Comparison of ENCODE assay signal across 3 cellular contexts in the genomic region with DNA sequence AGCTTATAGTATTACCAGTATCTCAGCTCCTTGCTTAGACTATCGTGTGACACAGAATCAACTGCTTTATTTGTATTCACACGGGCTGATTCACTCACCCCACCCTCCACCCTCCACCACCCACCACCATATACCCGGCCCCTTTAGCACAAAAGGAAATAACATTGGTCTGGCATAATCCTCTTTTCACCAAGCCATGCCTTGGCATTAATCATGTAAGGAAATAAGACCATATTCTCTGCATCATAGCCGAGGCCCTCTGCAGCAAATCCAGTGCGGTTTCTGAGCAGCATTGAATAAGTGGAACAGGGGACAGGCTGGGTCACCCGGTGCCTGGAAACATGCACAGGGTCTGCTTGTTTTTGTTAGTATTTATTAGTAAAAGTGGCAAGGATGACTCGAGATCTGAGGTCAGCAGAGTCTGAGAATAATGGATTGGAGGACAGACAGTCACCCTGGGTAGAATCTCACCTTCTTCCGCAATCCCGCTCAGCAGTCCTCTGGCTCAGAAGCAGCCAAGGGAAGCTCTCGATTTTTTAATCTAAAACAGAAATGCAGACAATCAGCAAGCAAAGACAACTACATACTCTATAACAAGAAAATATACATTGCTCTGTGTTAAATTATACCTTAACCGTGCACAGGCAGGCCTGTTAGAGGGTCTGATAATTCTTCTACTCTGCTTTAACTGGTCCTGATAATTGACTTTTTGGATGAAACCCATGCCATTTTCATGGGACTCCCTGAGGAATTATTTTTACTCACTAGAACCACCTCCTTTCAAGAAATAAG.
TF ChIP-seq lines count a peak whose summit lies in the region.

No MANE protein-coding gene starts in this region.

TF ChIP-seq in SK-N-SH treated with all-trans-retinoic acid at 6 μM for 48 hours, 23 proteins besides CTCF, POLR2A, EP300 and RAD21:
- TF ChIP-seq ZFP3 (CRISPR knock-in tag; IDR thresholded peaks at IDR 0.05) (no peak), OSR1 (CRISPR knock-in tag; IDR thresholded peaks at IDR 0.05) (no peak), ZNF70 (CRISPR knock-in tag; IDR thresholded peaks at IDR 0.05) (no peak), BACH2 (CRISPR knock-in tag; IDR thresholded peaks at IDR 0.05; ENCODE audit: borderline replicate concordance) (no peak)
- TF ChIP-seq, protein P1, sequence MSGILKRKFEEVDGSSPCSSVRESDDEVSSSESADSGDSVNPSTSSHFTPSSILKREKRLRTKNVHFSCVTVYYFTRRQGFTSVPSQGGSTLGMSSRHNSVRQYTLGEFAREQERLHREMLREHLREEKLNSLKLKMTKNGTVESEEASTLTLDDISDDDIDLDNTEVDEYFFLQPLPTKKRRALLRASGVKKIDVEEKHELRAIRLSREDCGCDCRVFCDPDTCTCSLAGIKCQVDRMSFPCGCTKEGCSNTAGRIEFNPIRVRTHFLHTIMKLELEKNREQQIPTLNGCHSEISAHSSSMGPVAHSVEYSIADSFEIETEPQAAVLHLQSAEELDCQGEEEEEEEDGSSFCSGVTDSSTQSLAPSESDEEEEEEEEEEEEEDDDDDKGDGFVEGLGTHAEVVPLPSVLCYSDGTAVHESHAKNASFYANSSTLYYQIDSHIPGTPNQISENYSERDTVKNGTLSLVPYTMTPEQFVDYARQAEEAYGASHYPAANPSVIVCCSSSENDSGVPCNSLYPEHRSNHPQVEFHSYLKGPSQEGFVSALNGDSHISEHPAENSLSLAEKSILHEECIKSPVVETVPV (CRISPR knock-in tag; IDR thresholded peaks at IDR 0.05), result no peak
TF ChIP-seq in SK-N-SH treated with all-trans-retinoic acid at 6 μM for 48 hours: peak in this region for 0.

TF ChIP-seq in SK-N-SH, 30 proteins besides CTCF, POLR2A, EP300 and RAD21:
- no peak for TF ChIP-seq TAF1 (IDR thresholded peaks at IDR 0.05; ENCODE audit: borderline replicate concordance, low read depth, low read length)
- no peak for TF ChIP-seq POLR2AphosphoS5 (IDR thresholded peaks at IDR 0.05; ENCODE audit: low read depth, low read length)
- no peak for TF ChIP-seq TEAD4 (IDR thresholded peaks at IDR 0.05; ENCODE audit: borderline replicate concordance, insufficient read depth)
- TF ChIP-seq, protein P2, sequence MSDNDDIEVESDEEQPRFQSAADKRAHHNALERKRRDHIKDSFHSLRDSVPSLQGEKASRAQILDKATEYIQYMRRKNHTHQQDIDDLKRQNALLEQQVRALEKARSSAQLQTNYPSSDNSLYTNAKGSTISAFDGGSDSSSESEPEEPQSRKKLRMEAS (IDR thresholded peaks at IDR 0.05; ENCODE audit: low read depth), result no peak
- no peak for TF ChIP-seq RCOR1 (IDR thresholded peaks at IDR 0.05; ENCODE audit: low read length)
- no peak for TF ChIP-seq GATA2 (CRISPR knock-in tag; IDR thresholded peaks at IDR 0.05)
- TF ChIP-seq, protein P3, sequence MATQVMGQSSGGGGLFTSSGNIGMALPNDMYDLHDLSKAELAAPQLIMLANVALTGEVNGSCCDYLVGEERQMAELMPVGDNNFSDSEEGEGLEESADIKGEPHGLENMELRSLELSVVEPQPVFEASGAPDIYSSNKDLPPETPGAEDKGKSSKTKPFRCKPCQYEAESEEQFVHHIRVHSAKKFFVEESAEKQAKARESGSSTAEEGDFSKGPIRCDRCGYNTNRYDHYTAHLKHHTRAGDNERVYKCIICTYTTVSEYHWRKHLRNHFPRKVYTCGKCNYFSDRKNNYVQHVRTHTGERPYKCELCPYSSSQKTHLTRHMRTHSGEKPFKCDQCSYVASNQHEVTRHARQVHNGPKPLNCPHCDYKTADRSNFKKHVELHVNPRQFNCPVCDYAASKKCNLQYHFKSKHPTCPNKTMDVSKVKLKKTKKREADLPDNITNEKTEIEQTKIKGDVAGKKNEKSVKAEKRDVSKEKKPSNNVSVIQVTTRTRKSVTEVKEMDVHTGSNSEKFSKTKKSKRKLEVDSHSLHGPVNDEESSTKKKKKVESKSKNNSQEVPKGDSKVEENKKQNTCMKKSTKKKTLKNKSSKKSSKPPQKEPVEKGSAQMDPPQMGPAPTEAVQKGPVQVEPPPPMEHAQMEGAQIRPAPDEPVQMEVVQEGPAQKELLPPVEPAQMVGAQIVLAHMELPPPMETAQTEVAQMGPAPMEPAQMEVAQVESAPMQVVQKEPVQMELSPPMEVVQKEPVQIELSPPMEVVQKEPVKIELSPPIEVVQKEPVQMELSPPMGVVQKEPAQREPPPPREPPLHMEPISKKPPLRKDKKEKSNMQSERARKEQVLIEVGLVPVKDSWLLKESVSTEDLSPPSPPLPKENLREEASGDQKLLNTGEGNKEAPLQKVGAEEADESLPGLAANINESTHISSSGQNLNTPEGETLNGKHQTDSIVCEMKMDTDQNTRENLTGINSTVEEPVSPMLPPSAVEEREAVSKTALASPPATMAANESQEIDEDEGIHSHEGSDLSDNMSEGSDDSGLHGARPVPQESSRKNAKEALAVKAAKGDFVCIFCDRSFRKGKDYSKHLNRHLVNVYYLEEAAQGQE (IDR thresholded peaks at IDR 0.05; ENCODE audit: low read depth, low read length), result no peak
- no peak for TF ChIP-seq EZH2phosphoT487 (IDR thresholded peaks at IDR 0.05; ENCODE audit: borderline replicate concordance, low read depth)
- no peak for TF ChIP-seq FOXM1 (IDR thresholded peaks at IDR 0.05; ENCODE audit: low read depth)
- TF ChIP-seq MXI1 (IDR thresholded peaks at IDR 0.05; ENCODE audit: low read depth, low read length), result no peak
- no peak for TF ChIP-seq NFIC (IDR thresholded peaks at IDR 0.05; ENCODE audit: borderline replicate concordance)
- TF ChIP-seq GABPA (IDR thresholded peaks at IDR 0.05; ENCODE audit: low read depth), result no peak
- TF ChIP-seq, protein P4, sequence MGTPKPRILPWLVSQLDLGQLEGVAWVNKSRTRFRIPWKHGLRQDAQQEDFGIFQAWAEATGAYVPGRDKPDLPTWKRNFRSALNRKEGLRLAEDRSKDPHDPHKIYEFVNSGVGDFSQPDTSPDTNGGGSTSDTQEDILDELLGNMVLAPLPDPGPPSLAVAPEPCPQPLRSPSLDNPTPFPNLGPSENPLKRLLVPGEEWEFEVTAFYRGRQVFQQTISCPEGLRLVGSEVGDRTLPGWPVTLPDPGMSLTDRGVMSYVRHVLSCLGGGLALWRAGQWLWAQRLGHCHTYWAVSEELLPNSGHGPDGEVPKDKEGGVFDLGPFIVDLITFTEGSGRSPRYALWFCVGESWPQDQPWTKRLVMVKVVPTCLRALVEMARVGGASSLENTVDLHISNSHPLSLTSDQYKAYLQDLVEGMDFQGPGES (IDR thresholded peaks at IDR 0.05; ENCODE audit: low read depth, low read length), result no peak
- TF ChIP-seq ELF1 (IDR thresholded peaks at IDR 0.05), result no peak

TF ChIP-seq in K562, 482 proteins besides CTCF, POLR2A, EP300 and RAD21:
- no peak for TF ChIP-seq NFIC (IDR thresholded peaks at IDR 0.05)
- no peak for TF ChIP-seq SMARCA4 (IDR thresholded peaks at IDR 0.05)
- no peak for TF ChIP-seq CBX2 (IDR thresholded peaks at IDR 0.05; ENCODE audit: insufficient read depth, low read length, poor library complexity, severe bottlenecking)
- no peak for TF ChIP-seq MEF2A (IDR thresholded peaks at IDR 0.05; ENCODE audit: control insufficient read depth, low read depth, low read length)
- no peak for TF ChIP-seq KDM1A (IDR thresholded peaks at IDR 0.05)
- TF ChIP-seq ZNF780A (CRISPR knock-in tag; IDR thresholded peaks at IDR 0.05), result no peak
- no peak for TF ChIP-seq CBX3 (IDR thresholded peaks at IDR 0.05; ENCODE audit: borderline replicate concordance in 1 of 2, low read length in 2 of 2)
- TF ChIP-seq, protein P5, sequence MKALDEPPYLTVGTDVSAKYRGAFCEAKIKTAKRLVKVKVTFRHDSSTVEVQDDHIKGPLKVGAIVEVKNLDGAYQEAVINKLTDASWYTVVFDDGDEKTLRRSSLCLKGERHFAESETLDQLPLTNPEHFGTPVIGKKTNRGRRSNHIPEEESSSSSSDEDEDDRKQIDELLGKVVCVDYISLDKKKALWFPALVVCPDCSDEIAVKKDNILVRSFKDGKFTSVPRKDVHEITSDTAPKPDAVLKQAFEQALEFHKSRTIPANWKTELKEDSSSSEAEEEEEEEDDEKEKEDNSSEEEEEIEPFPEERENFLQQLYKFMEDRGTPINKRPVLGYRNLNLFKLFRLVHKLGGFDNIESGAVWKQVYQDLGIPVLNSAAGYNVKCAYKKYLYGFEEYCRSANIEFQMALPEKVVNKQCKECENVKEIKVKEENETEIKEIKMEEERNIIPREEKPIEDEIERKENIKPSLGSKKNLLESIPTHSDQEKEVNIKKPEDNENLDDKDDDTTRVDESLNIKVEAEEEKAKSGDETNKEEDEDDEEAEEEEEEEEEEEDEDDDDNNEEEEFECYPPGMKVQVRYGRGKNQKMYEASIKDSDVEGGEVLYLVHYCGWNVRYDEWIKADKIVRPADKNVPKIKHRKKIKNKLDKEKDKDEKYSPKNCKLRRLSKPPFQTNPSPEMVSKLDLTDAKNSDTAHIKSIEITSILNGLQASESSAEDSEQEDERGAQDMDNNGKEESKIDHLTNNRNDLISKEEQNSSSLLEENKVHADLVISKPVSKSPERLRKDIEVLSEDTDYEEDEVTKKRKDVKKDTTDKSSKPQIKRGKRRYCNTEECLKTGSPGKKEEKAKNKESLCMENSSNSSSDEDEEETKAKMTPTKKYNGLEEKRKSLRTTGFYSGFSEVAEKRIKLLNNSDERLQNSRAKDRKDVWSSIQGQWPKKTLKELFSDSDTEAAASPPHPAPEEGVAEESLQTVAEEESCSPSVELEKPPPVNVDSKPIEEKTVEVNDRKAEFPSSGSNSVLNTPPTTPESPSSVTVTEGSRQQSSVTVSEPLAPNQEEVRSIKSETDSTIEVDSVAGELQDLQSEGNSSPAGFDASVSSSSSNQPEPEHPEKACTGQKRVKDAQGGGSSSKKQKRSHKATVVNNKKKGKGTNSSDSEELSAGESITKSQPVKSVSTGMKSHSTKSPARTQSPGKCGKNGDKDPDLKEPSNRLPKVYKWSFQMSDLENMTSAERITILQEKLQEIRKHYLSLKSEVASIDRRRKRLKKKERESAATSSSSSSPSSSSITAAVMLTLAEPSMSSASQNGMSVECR (CRISPR knock-in tag; IDR thresholded peaks at IDR 0.05), result no peak
- no peak for TF ChIP-seq FOXJ2 (tag; IDR thresholded peaks at IDR 0.05)
- no peak for TF ChIP-seq ZZZ3 (IDR thresholded peaks at IDR 0.05)
- TF ChIP-seq MCM7 (IDR thresholded peaks at IDR 0.05), result no peak
- TF ChIP-seq, protein P6, sequence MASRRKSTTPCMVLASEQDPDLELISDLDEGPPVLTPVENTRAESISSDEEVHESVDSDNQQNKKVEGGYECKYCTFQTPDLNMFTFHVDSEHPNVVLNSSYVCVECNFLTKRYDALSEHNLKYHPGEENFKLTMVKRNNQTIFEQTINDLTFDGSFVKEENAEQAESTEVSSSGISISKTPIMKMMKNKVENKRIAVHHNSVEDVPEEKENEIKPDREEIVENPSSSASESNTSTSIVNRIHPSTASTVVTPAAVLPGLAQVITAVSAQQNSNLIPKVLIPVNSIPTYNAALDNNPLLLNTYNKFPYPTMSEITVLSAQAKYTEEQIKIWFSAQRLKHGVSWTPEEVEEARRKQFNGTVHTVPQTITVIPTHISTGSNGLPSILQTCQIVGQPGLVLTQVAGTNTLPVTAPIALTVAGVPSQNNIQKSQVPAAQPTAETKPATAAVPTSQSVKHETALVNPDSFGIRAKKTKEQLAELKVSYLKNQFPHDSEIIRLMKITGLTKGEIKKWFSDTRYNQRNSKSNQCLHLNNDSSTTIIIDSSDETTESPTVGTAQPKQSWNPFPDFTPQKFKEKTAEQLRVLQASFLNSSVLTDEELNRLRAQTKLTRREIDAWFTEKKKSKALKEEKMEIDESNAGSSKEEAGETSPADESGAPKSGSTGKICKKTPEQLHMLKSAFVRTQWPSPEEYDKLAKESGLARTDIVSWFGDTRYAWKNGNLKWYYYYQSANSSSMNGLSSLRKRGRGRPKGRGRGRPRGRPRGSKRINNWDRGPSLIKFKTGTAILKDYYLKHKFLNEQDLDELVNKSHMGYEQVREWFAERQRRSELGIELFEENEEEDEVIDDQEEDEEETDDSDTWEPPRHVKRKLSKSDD (conservative IDR thresholded peaks at IDR 0.05; ENCODE audit: low read length), result no peak
- TF ChIP-seq MTA3 (IDR thresholded peaks at IDR 0.05; ENCODE audit: borderline replicate concordance), result no peak
- TF ChIP-seq NCOA1 (IDR thresholded peaks at IDR 0.05; ENCODE audit: low read depth), result no peak
- TF ChIP-seq YBX1 (IDR thresholded peaks at IDR 0.05), result no peak
- TF ChIP-seq SRSF9 (IDR thresholded peaks at IDR 0.05; ENCODE audit: borderline replicate concordance, low read depth, low read length), result no peak
- TF ChIP-seq TEAD1 (CRISPR knock-in tag; IDR thresholded peaks at IDR 0.05), result no peak
- TF ChIP-seq ZFP30 (CRISPR knock-in tag; IDR thresholded peaks at IDR 0.05; ENCODE audit: borderline replicate concordance), result no peak
